In genomic region chr7:79420464-79420863, GRCh38 we compare ENCODE assay signal across 1 cellular context.
TF ChIP-seq lines count a peak whose summit lies in the region.

No MANE protein-coding gene starts in this region.

TF ChIP-seq in IMR-90, 13 proteins besides CTCF, POLR2A, EP300 and RAD21 (continued from another document):
- TF ChIP-seq USF2 (IDR thresholded peaks at IDR 0.05; ENCODE audit: low read depth, low read length): no peak
